In the genomic region with DNA sequence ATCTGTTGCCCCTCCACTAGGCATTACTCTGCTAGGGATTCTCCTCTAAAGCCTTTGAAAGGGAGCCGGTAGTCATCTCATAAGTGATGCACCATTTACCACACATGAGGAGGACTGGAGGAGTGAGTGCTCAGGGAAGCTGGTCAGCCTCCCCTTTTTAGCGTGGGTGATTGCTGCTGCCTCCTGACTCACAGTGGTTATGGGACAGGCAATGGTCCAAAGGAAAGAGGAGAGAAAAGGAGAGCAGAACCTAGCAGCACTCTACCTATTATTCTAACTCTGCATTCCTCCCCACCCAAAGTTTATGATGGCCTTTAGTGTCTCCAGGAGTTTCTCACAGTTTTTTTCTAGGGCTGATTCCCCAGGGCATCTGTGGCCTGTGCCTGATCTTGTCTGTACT, we compare ENCODE assay signal across 16 cellular contexts. TPM values are rescaled to one million over a fixed set of nuclear protein-coding genes. Genes with fewer than 3 reads are reported as not detected.
DNase-seq lines count a peak whose midpoint lies in the region; ATAC-seq and TF ChIP-seq lines count a peak whose summit lies in the region.
"Had no signal": no experiment of that assay in that cellular context is flagged by ENCODE, and none has a peak within 500 bp of the region (broad histone marks: within the 10 kb centered on the region; RNA-seq: fewer than 3 reads in every experiment).

No MANE protein-coding gene starts in this region.

- no peaks in the 10 kb centered on the region for H3K36me3 ChIP-seq in hepatocyte (replicated peaks; ENCODE audit: insufficient read depth, low read depth)
- H3K36me3 ChIP-seq: lower lobe of right lung, tibial artery had no signal

- H3K4me3 ChIP-seq in hepatocyte = no peak overlapping the region
- H3K4me3 ChIP-seq: lower lobe of right lung, tibial artery had no signal

- H4K20me1 ChIP-seq in hepatocyte (ENCODE audit: insufficient read depth, poor library complexity, severe bottlenecking) = no peaks in the 10 kb centered on the region

- peak overlapping the region; percentile 49 for H3K4me2 ChIP-seq in hepatocyte
- H3K4me2 ChIP-seq: KMS-11 had no signal

- POLR2A ChIA-PET in activated CD4-positive, alpha-beta memory T cell treated with anti-CD3 and anti-CD28 coated beads for 36 hours (lab: Charles Lee) = no interaction called here
- POLR2A ChIA-PET in activated CD4-positive, alpha-beta memory T cell treated with anti-CD3 and anti-CD28 coated beads, Interleukin-2, amount 10 ng/mL, durations not matched to agents 7 days and 5 days (lab: Charles Lee) = no interaction called here

- no peaks in the 10 kb centered on the region for H3K9me2 ChIP-seq in hepatocyte (replicated peaks; ENCODE audit: insufficient read depth)

- H3K27ac ChIP-seq in hepatocyte = peak overlapping the region; percentile 33
- H3K27ac ChIP-seq: KMS-11, lower lobe of right lung, tibial artery had no signal

- no peaks in the 10 kb centered on the region for H3K79me2 ChIP-seq in hepatocyte

- peak overlapping the region; percentile 31 for H3K27ac Mint-ChIP-seq in activated CD4-positive, alpha-beta memory T cell treated with anti-CD3 and anti-CD28 coated beads for 36 hours
- H3K27ac Mint-ChIP-seq in activated CD4-positive, alpha-beta memory T cell treated with anti-CD3 and anti-CD28 coated beads, Interleukin-2, amount 10 ng/mL, durations not matched to agents 7 days and 5 days = no peak overlapping the region
- peak overlapping the region; percentile 68 for H3K27ac Mint-ChIP-seq in activated T-helper 17 cell treated with anti-CD3 and anti-CD28 coated beads, Interleukin-2, amount 50 U/mL, for 72 hours
- H3K27ac Mint-ChIP-seq in type B pancreatic cell = peak overlapping the region; percentile 71
- H3K27ac Mint-ChIP-seq: activated naive CD8-positive, alpha-beta T cell had no signal

- DNase-seq in activated CD4-positive, alpha-beta memory T cell treated with anti-CD3 and anti-CD28 coated beads for 36 hours = peak; percentile 22
- no peak for DNase-seq in activated CD4-positive, alpha-beta memory T cell treated with anti-CD3 and anti-CD28 coated beads, Interleukin-2, amount 10 ng/mL, durations not matched to agents 7 days and 5 days
- DNase-seq in hepatocyte (ENCODE audit: low spot score) (peak; percentile 17), type B pancreatic cell (ENCODE audit: extremely low spot score, unreplicated experiment) (no peak), GM13977 (ENCODE audit: low spot score) (no peak), NCI-H69 (lab: John Stamatoyannopoulos, UW) (no peak)
- DNase-seq in effector CD4-positive, alpha-beta T cell = no peak
- DNase-seq: activated CD4-positive, alpha-beta T cell treated with anti-CD3 and anti-CD28 coated beads for 4 hours; DMS79 treated with DMSO at 0.1 percent for 48 hours; erythroblast; lower lobe of right lung; SHP77 treated with DMSO at 0.1 percent for 48 hours; tibial artery had no signal

- ATAC-seq in activated T-helper 17 cell treated with anti-CD3 and anti-CD28 coated beads, Interleukin-2, amount 50 U/mL, for 72 hours (replicated peaks) = peak; percentile 42
- ATAC-seq: lower lobe of right lung had no signal

- H3K27me3 Mint-ChIP-seq in activated CD4-positive, alpha-beta memory T cell treated with anti-CD3 and anti-CD28 coated beads for 36 hours = no peaks in the 10 kb centered on the region
- no peaks in the 10 kb centered on the region for H3K27me3 Mint-ChIP-seq in activated CD4-positive, alpha-beta memory T cell treated with anti-CD3 and anti-CD28 coated beads, Interleukin-2, amount 10 ng/mL, durations not matched to agents 7 days and 5 days
- no peaks in the 10 kb centered on the region for H3K27me3 Mint-ChIP-seq in activated T-helper 17 cell treated with anti-CD3 and anti-CD28 coated beads, Interleukin-2, amount 50 U/mL, for 72 hours
- H3K27me3 Mint-ChIP-seq in type B pancreatic cell = no peaks in the 10 kb centered on the region
- H3K27me3 Mint-ChIP-seq: activated naive CD8-positive, alpha-beta T cell had no signal

- 67% methylated on average over 2 of the region's 2 CpGs for WGBS in hepatocyte (ENCODE audit: low lambda C conversion rate, missing lambda C conversion rate)

- TF ChIP-seq CTCF in hepatocyte (IDR thresholded peaks at IDR 0.05; ENCODE audit: poor library complexity) (no peak), type B pancreatic cell (conservative IDR thresholded peaks at IDR 0.05) (no peak), GM13977 (IDR thresholded peaks at IDR 0.05; ENCODE audit: extremely low read depth, insufficient read depth, missing control alignments) (no peak)

- peaks cover 46% of the 10 kb centered on the region for H3K4me1 Mint-ChIP-seq in activated CD4-positive, alpha-beta memory T cell treated with anti-CD3 and anti-CD28 coated beads for 36 hours (ENCODE audit: low read depth)
- H3K4me1 Mint-ChIP-seq in activated CD4-positive, alpha-beta memory T cell treated with anti-CD3 and anti-CD28 coated beads, Interleukin-2, amount 10 ng/mL, durations not matched to agents 7 days and 5 days = peaks cover 12% of the 10 kb centered on the region
- H3K4me1 Mint-ChIP-seq in activated T-helper 17 cell treated with anti-CD3 and anti-CD28 coated beads, Interleukin-2, amount 50 U/mL, for 72 hours = peaks cover 8% of the 10 kb centered on the region
- H3K4me1 Mint-ChIP-seq in type B pancreatic cell (ENCODE audit: unreplicated experiment) = peaks cover 20% of the 10 kb centered on the region

- no peak overlapping the region for H2AFZ ChIP-seq in hepatocyte

- no peak overlapping the region for H3K4me3 Mint-ChIP-seq in activated CD4-positive, alpha-beta memory T cell treated with anti-CD3 and anti-CD28 coated beads for 36 hours
- no peak overlapping the region for H3K4me3 Mint-ChIP-seq in activated CD4-positive, alpha-beta memory T cell treated with anti-CD3 and anti-CD28 coated beads, Interleukin-2, amount 10 ng/mL, durations not matched to agents 7 days and 5 days
- H3K4me3 Mint-ChIP-seq in activated T-helper 17 cell treated with anti-CD3 and anti-CD28 coated beads, Interleukin-2, amount 50 U/mL, for 72 hours = peak overlapping the region; percentile 30
- peak overlapping the region; percentile 48 for H3K4me3 Mint-ChIP-seq in type B pancreatic cell
- H3K4me3 Mint-ChIP-seq: activated naive CD8-positive, alpha-beta T cell had no signal

- CTCF ChIA-PET in activated CD4-positive, alpha-beta memory T cell treated with anti-CD3 and anti-CD28 coated beads for 36 hours (lab: Charles Lee) = interaction anchor here (2.4 kb wide), 1 partner anchor 70 kb away, joined by 10 read pairs; no protein-coding TSS in a partner anchor
- CTCF ChIA-PET in activated CD4-positive, alpha-beta memory T cell treated with anti-CD3 and anti-CD28 coated beads, Interleukin-2, amount 10 ng/mL, durations not matched to agents 7 days and 5 days (lab: Charles Lee) = interaction anchor here (0.7 to 1.3 kb wide), 2 partner anchors 71 to 249 kb away, joined by 3 to 4 read pairs; no protein-coding TSS in a partner anchor

- no peaks in the 10 kb centered on the region for H3K9me3 ChIP-seq in hepatocyte (ENCODE audit: low read depth)
- H3K9me3 ChIP-seq: lower lobe of right lung, tibial artery had no signal

- no peaks in the 10 kb centered on the region for H3K36me3 Mint-ChIP-seq in activated CD4-positive, alpha-beta memory T cell treated with anti-CD3 and anti-CD28 coated beads for 36 hours
- H3K36me3 Mint-ChIP-seq in activated CD4-positive, alpha-beta memory T cell treated with anti-CD3 and anti-CD28 coated beads, Interleukin-2, amount 10 ng/mL, durations not matched to agents 7 days and 5 days (ENCODE audit: low read depth) = no peaks in the 10 kb centered on the region
- no peaks in the 10 kb centered on the region for H3K36me3 Mint-ChIP-seq in activated T-helper 17 cell treated with anti-CD3 and anti-CD28 coated beads, Interleukin-2, amount 50 U/mL, for 72 hours (ENCODE audit: low read depth)
- no peaks in the 10 kb centered on the region for H3K36me3 Mint-ChIP-seq in type B pancreatic cell
- H3K36me3 Mint-ChIP-seq: activated naive CD8-positive, alpha-beta T cell had no signal

- H3K27me3 ChIP-seq in hepatocyte = no peaks in the 10 kb centered on the region
- H3K27me3 ChIP-seq: tibial artery had no signal

- peaks cover 19% of the 10 kb centered on the region for H3K4me1 ChIP-seq in hepatocyte (ENCODE audit: insufficient read depth)

- intact Hi-C loops in activated CD4-positive, alpha-beta memory T cell treated with anti-CD3 and anti-CD28 coated beads for 36 hours (cut with micrococcal nuclease) = no loop called here

- peaks cover 5% of the 10 kb centered on the region for H3K9me3 Mint-ChIP-seq in activated CD4-positive, alpha-beta memory T cell treated with anti-CD3 and anti-CD28 coated beads for 36 hours
- H3K9me3 Mint-ChIP-seq in activated CD4-positive, alpha-beta memory T cell treated with anti-CD3 and anti-CD28 coated beads, Interleukin-2, amount 10 ng/mL, durations not matched to agents 7 days and 5 days = no peaks in the 10 kb centered on the region
- no peaks in the 10 kb centered on the region for H3K9me3 Mint-ChIP-seq in activated T-helper 17 cell treated with anti-CD3 and anti-CD28 coated beads, Interleukin-2, amount 50 U/mL, for 72 hours
- peaks cover 4% of the 10 kb centered on the region for H3K9me3 Mint-ChIP-seq in type B pancreatic cell

- in situ Hi-C loops in GM13977 (cut with MboI; ENCODE audit: low pct_unique_long_range_greater_than_20kb, low sequenced_read_pairs, unreplicated experiment) = no loop called here

RNA-seq across cellular contexts. Expression of a gene that starts 36.3 kb away (rescaled TPM):
- total RNA-seq in activated CD4-positive, alpha-beta memory T cell treated with anti-CD3 and anti-CD28 coated beads for 36 hours = 10 to 100 TPM; 27.2 to 33.3 TPM
- total RNA-seq in activated CD4-positive, alpha-beta memory T cell treated with anti-CD3 and anti-CD28 coated beads, Interleukin-2, amount 10 ng/mL, durations not matched to agents 7 days and 5 days = 10 to 100 TPM; 29.1 to 30.6 TPM
- 10 to 100 TPM; 36.1 to 48.2 TPM for total RNA-seq in activated T-helper 17 cell treated with anti-CD3 and anti-CD28 coated beads, Interleukin-2, amount 50 U/mL, for 72 hours
- 38.8 and 52.6 TPM in 2 replicates for total RNA-seq in hepatocyte
- polyA plus RNA-seq in hepatocyte = 14.5 and 21.9 TPM in 2 replicates
- total RNA-seq in type B pancreatic cell (ENCODE audit: low replicate concordance) = 54.6 and 123 TPM in 2 replicates

Comparison
In these comparisons a context has a peak if more than half of its experiments do, and no peak if none do; other contexts are left out.
1. DNase-seq: peak in activated CD4-positive, alpha-beta memory T cell treated with anti-CD3 and anti-CD28 coated beads for 36 hours (single experiment) and hepatocyte (single experiment); none in activated CD4-positive, alpha-beta memory T cell treated with anti-CD3 and anti-CD28 coated beads, Interleukin-2, amount 10 ng/mL, durations not matched to agents 7 days and 5 days (single experiment), type B pancreatic cell (single experiment), effector CD4-positive, alpha-beta T cell (single experiment), GM13977 (single experiment) and NCI-H69 (single experiment).
2. H3K4me3 Mint-ChIP-seq: peak in activated T-helper 17 cell treated with anti-CD3 and anti-CD28 coated beads, Interleukin-2, amount 50 U/mL, for 72 hours (single experiment) and type B pancreatic cell (single experiment); none in activated CD4-positive, alpha-beta memory T cell treated with anti-CD3 and anti-CD28 coated beads for 36 hours (single experiment) and activated CD4-positive, alpha-beta memory T cell treated with anti-CD3 and anti-CD28 coated beads, Interleukin-2, amount 10 ng/mL, durations not matched to agents 7 days and 5 days (single experiment).